Comparison of ENCODE assay signal across 1 cellular context in genomic region chr10:71950683-71951082, GRCh38.
TF ChIP-seq lines count a peak whose summit lies in the region.

No MANE protein-coding gene starts in this region.

TF ChIP-seq in HepG2, 621 proteins besides CTCF, POLR2A, EP300 and RAD21 (continued from another document):
- no peak for TF ChIP-seq ZBED4 (CRISPR knock-in tag; IDR thresholded peaks at IDR 0.05; ENCODE audit: borderline replicate concordance)
- TF ChIP-seq ZNF792 (CRISPR knock-in tag; IDR thresholded peaks at IDR 0.05), result no peak
- no peak for TF ChIP-seq ZNF770 (CRISPR knock-in tag; IDR thresholded peaks at IDR 0.05)
- no peak for TF ChIP-seq JUN (CRISPR knock-in tag; IDR thresholded peaks at IDR 0.05)
- no peak for TF ChIP-seq ZFP82 (CRISPR knock-in tag; IDR thresholded peaks at IDR 0.05; ENCODE audit: borderline replicate concordance)
TF ChIP-seq in HepG2: peak in this region for 0.
